8 cellular contexts compared by ENCODE assay signal in the genomic region with DNA sequence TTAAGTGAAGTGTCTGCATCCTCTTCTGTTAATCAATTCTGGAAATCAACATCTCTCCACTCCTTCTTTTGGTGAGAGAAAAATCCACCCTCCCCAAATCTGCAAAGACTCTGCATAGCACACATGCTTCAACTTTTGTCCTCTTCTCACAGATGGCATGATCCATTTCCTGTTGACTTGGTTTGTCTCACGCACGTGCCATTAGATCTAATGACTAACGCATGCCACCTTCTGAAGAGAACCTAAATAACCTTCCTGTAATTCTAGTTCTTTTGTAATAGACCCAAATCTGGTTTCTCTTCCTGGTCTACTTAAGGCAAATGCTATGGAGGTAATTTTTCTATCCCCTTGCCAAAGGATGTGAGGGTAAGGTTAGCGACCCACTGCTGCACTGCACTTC. TPM values are rescaled to one million over a fixed set of nuclear protein-coding genes. Genes with fewer than 3 reads are reported as not detected.
A peak's percentile ranks its signal among the peaks of the same experiment; 100 is the strongest.
DNase-seq lines count a peak whose midpoint lies in the region; ATAC-seq, FAIRE-seq and TF ChIP-seq lines count a peak whose summit lies in the region.

No MANE protein-coding gene starts in this region.

- TF ChIP-seq RAD21 in A549 (conservative IDR thresholded peaks at IDR 0.05 in 1 of 2, IDR thresholded peaks at IDR 0.05 in 1 of 2), result no peak

- no peak overlapping the region for H2BK5ac ChIP-seq in neuronal stem cell (ENCODE audit: low read length)

- no peak for TF ChIP-seq CTCF in A549 (IDR thresholded peaks at IDR 0.05)
- no peak for TF ChIP-seq CTCF in pancreas (IDR thresholded peaks at IDR 0.05)

- 76% methylated on average over 4 of the region's 4 CpGs for WGBS in A549 (ENCODE audit: missing lambda C conversion rate)
- 77 to 80% methylated on average over 4 of the region's 4 CpGs for WGBS in pancreas, 2 donors
- WGBS in neuronal stem cell (ENCODE audit: extremely low coverage in 2 of 2, insufficient read length in 2 of 2, insufficient replicate concordance in 1 of 2), 2 donors, result no CpG with 5 or more reads among the region's 4 CpGs

- H3K4me1 ChIP-seq in A549 (0 out of 3 replicates have a peak, but pooled peaks cover 3% of the 10 kb centered on the region), pancreas (peaks cover 0 to 15% (median 3%) of the 10 kb centered on the region in 3 donors), neuronal stem cell (ENCODE audit: control insufficient read depth in 2 of 2, insufficient read depth in 1 of 2, low read depth in 1 of 2, low read length in 2 of 2) (peaks cover 0 to 2% of the 10 kb centered on the region in 2 donors)

- CTCF ChIA-PET in A549 (lab: Yijun Ruan, JAX), result interaction anchor here (0.6 to 7.6 kb wide), 5 partner anchors 51 to 503 kb away, joined by 3 to 180 read pairs (median 3); no protein-coding TSS in a partner anchor

- no peak for TF ChIP-seq EP300 in A549 (IDR thresholded peaks at IDR 0.05)

- no peak overlapping the region for H2BK120ac ChIP-seq in neuronal stem cell (ENCODE audit: low read depth, low read length)

- peak; percentile 18 for FAIRE-seq in A549 (lab: Jason Lieb, UNC)
- FAIRE-seq in pancreas (lab: Jason Lieb, UNC), result no peak

- H2AFZ ChIP-seq in neuronal stem cell (ENCODE audit: low read length), result no peak overlapping the region

- H3K27ac ChIP-seq in A549 (no peak overlapping the region), pancreas (no peak overlapping the region), neuronal stem cell (replicated peaks; ENCODE audit: low read length) (no peak overlapping the region)

- no peak overlapping the region for H4K91ac ChIP-seq in neuronal stem cell (ENCODE audit: low read depth, low read length, poor library complexity)

- no peak overlapping the region for H2BK15ac ChIP-seq in neuronal stem cell (ENCODE audit: low read length)

- H4K8ac ChIP-seq in neuronal stem cell (ENCODE audit: low read depth, low read length), result no peak overlapping the region

- POLR2A ChIA-PET in A549 (lab: Yijun Ruan, JAX), result interaction anchor here (0.6 kb wide), 1 partner anchor 267 kb away, joined by 8 read pairs; no protein-coding TSS in a partner anchor

- H2AK5ac ChIP-seq in neuronal stem cell (ENCODE audit: low read depth, low read length), result no peak overlapping the region

- intact Hi-C loops in pancreas (cut with DNase I), result loop anchor here in 2 of 3 donors (10.0 kb wide), 1 partner anchor 475 kb away; no protein-coding TSS in a partner anchor

- no peak overlapping the region for H3K9ac ChIP-seq in neuronal stem cell (ENCODE audit: low read depth, low read length, poor library complexity)

- H3K4me3 ChIP-seq in A549 (no peak overlapping the region), pancreas (no peak overlapping the region), neuronal stem cell (ENCODE audit: low read length in 2 of 2) (no peak overlapping the region)

- no peak overlapping the region for H3K23ac ChIP-seq in neuronal stem cell (ENCODE audit: low read depth, low read length, poor library complexity)

- ATAC-seq in A549 (no peak), GM18909 (IDR thresholded peaks at IDR 0.05; ENCODE audit: poor library complexity, unreplicated experiment) (peak; percentile 81), pancreas (no peak)

- no peak overlapping the region for H3K14ac ChIP-seq in neuronal stem cell (ENCODE audit: low read length)

- H3K79me1 ChIP-seq in neuronal stem cell (ENCODE audit: low read depth, low read length), result no peaks in the 10 kb centered on the region

- H3K4ac ChIP-seq in neuronal stem cell (ENCODE audit: low read length), result no peak overlapping the region

- H2BK12ac ChIP-seq in neuronal stem cell (ENCODE audit: low read length), result no peak overlapping the region

- no peak overlapping the region for H3K18ac ChIP-seq in neuronal stem cell (ENCODE audit: low read length)

- H3K9me3 ChIP-seq in A549, result no peaks in the 10 kb centered on the region
- H3K9me3 ChIP-seq in pancreas, result no peaks in the 10 kb centered on the region
- H3K9me3 ChIP-seq in neuronal stem cell (replicated peaks in 1 of 2; ENCODE audit: control insufficient read depth in 2 of 2, insufficient read depth in 1 of 2, low read depth in 1 of 2, low read length in 2 of 2), result peaks cover 0 to 4% of the 10 kb centered on the region in 2 donors

- H3K27me3 ChIP-seq in pancreas (no peaks in the 10 kb centered on the region), neuronal stem cell (ENCODE audit: control insufficient read depth in 3 of 3, insufficient read depth in 3 of 3, low read depth in 1 of 3, low read length in 3 of 3) (no peaks in the 10 kb centered on the region)

- DNase-seq in A549 (ENCODE audit: low read depth in 1 of 2, low spot score in 1 of 2) (peak in 1 of 2 experiments; percentile 35), HT1080 (ENCODE audit: low read depth) (peak; percentile 64), pulmonary artery endothelial cell (ENCODE audit: low read depth, low spot score) (peak; percentile 89), pancreas (no peak), NCI-H526 (lab: John Stamatoyannopoulos, UW) (no peak), neuronal stem cell (ENCODE audit: low spot score) (no peak)
- DNase-seq in activated effector memory CD4-positive, alpha-beta T cell treated with Interleukin-2 at 50 U/mL for 16 hours, result peak; percentile 29

- TF ChIP-seq POLR2A in A549 (IDR thresholded peaks at IDR 0.05; ENCODE audit: low read length), result no peak

- H3K36me3 ChIP-seq in pancreas, result no peaks in the 10 kb centered on the region
- H3K36me3 ChIP-seq in neuronal stem cell (replicated peaks in 1 of 2; ENCODE audit: control insufficient read depth in 2 of 2, insufficient read depth in 2 of 2, low read length in 2 of 2), result no peaks in the 10 kb centered on the region

- H3K4me2 ChIP-seq in A549 (no peak overlapping the region), neuronal stem cell (ENCODE audit: insufficient read depth, low read length, poor library complexity, severe bottlenecking) (no peak overlapping the region)

TF ChIP-seq in A549, 52 proteins besides CTCF, POLR2A, EP300 and RAD21:
- TF ChIP-seq FOSB (CRISPR knock-in tag; IDR thresholded peaks at IDR 0.05) (no peak), MAFK (IDR thresholded peaks at IDR 0.05; ENCODE audit: partially characterized antibody) (no peak), FOSL2 (IDR thresholded peaks at IDR 0.05) (no peak), FOSL2 (CRISPR knock-in tag; IDR thresholded peaks at IDR 0.05) (peak; percentile 1; the same call in 1 of the 2 replicates), MYC (IDR thresholded peaks at IDR 0.05; ENCODE audit: borderline replicate concordance, low read length) (no peak), CBX2 (IDR thresholded peaks at IDR 0.05; ENCODE audit: borderline replicate concordance, low read depth) (no peak)

RNA-seq across cellular contexts. Expression of gene ATOSA, which starts 51.0 kb away (rescaled TPM):
- polyA plus RNA-seq in A549 (2011; rRNA removed) (22.6 and 25.9 TPM in 2 replicates), A549 (2017; fragmentation: RNase III; extraction: RNeasy Plus Mini Kit Qiagen cat#74134 plus additional on column Dnase treatment) (7.8 to 10.0 TPM (median 9.2 TPM) in 3 replicates), pancreas (10 to 100 TPM; 42.0 to 48.9 TPM)
- 2.3 and 2.7 TPM in 2 replicates for polyA plus RNA-seq in A549 (2012; cell fraction: cytosol; rRNA removed)
- 3.5 and 5.2 TPM in 2 replicates for polyA plus RNA-seq in A549 (2012; cell fraction: nucleus; rRNA removed)
- 23.0 and 31.0 TPM in 2 replicates for polyA minus RNA-seq in A549 (2011; rRNA and poly(A)+ RNA removed)
- total RNA-seq in HT1080 (2014; rRNA removed; shearing (Covaris generic)), result 2.1 and 6.0 TPM in 2 replicates
- 9.3 and 9.4 TPM in 2 replicates for polyA plus RNA-seq in HT1080 (2015; cell fraction: cytosol; rRNA removed)
- polyA plus RNA-seq in HT1080 (2015; cell fraction: nucleus; rRNA removed), result 28.0 and 31.7 TPM in 2 replicates
- total RNA-seq in pulmonary artery endothelial cell (26.9 and 41.7 TPM in 2 replicates), pancreas (10 to 100 TPM; 24.6 to 39.0 (median 34.4) TPM)
- polyA plus RNA-seq in neuronal stem cell (2013, experiment 1 of 2), result 11.2 TPM
- 11.9 TPM for polyA plus RNA-seq in neuronal stem cell (2013, experiment 2 of 2)

RNA-seq across cellular contexts. Expression of gene ONECUT1, which starts 60.0 kb away (rescaled TPM):
- polyA plus RNA-seq in A549 (2011; rRNA removed) (0.05 and 0.25 TPM in 2 replicates), A549 (2017; fragmentation: RNase III; extraction: RNeasy Plus Mini Kit Qiagen cat#74134 plus additional on column Dnase treatment) (0.36 to 0.42 TPM (median 0.37 TPM) in 3 replicates), pancreas (10 to 100 TPM in 1 of 2 donors, 1 to 10 TPM in 1; 8.0 to 36.2 TPM)
- polyA plus RNA-seq in A549 (2012; cell fraction: cytosol; rRNA removed), result 0.05 and 0.11 TPM in 2 replicates
- polyA plus RNA-seq in A549 (2012; cell fraction: nucleus; rRNA removed), result 0.07 and 0.09 TPM in 2 replicates
- 0.68 and 0.74 TPM in 2 replicates for polyA minus RNA-seq in A549 (2011; rRNA and poly(A)+ RNA removed)
- total RNA-seq in HT1080 (2014; rRNA removed; shearing (Covaris generic)), result not detected in 2 replicates
- polyA plus RNA-seq in HT1080 (2015; cell fraction: cytosol; rRNA removed), result 0.12 TPM in 1 of 2 replicates, not detected in the other
- not detected in 2 replicates for polyA plus RNA-seq in HT1080 (2015; cell fraction: nucleus; rRNA removed)
- total RNA-seq in pulmonary artery endothelial cell (not detected in 2 replicates), pancreas (10 to 100 TPM; 30.4 to 56.2 (median 37.7) TPM)
- 0.24 TPM for polyA plus RNA-seq in neuronal stem cell (2013, experiment 1 of 2)
- polyA plus RNA-seq in neuronal stem cell (2013, experiment 2 of 2), result 0.24 TPM

Comparison
In these comparisons a context has a peak if more than half of its experiments do, and no peak if none do; other contexts are left out.
1. DNase-seq: peak in HT1080 (single experiment), activated effector memory CD4-positive, alpha-beta T cell treated with Interleukin-2 at 50 U/mL for 16 hours (single experiment) and pulmonary artery endothelial cell (single experiment); none in pancreas (0 of 6), NCI-H526 (0 of 2) and neuronal stem cell (single experiment).
2. RNA of gene ONECUT1, which starts 60.0 kb away (total RNA-seq): 30.4 to 56.2 TPM in pancreas; not detected in HT1080 and not detected in pulmonary artery endothelial cell; every median in the first group is over 10 times any median in the second.